Comparison of ENCODE assay signal across 12 cellular contexts in genomic region chr10:81135851-81136250, GRCh38.
A peak's percentile ranks its signal among the peaks of the same experiment; 100 is the strongest.
DNase-seq lines count a peak whose midpoint lies in the region; ATAC-seq and TF ChIP-seq lines count a peak whose summit lies in the region.
"Had no signal": no experiment of that assay in that cellular context is flagged by ENCODE, and none has a peak within 500 bp of the region (broad histone marks: within the 10 kb centered on the region; RNA-seq: fewer than 3 reads in every experiment).

No MANE protein-coding gene starts in this region.

- H3K9me3 Mint-ChIP-seq in activated CD8-positive, alpha-beta T cell treated with anti-CD3 and anti-CD28 coated beads for 36 hours = peaks cover 12% of the 10 kb centered on the region

- CTCF ChIA-PET in activated CD8-positive, alpha-beta T cell treated with anti-CD3 and anti-CD28 coated beads for 36 hours (lab: Charles Lee) = no interaction called here

- no peaks in the 10 kb centered on the region for H3K27me3 Mint-ChIP-seq in activated CD8-positive, alpha-beta T cell treated with anti-CD3 and anti-CD28 coated beads for 36 hours

- no peaks in the 10 kb centered on the region for H3K4me1 Mint-ChIP-seq in activated CD8-positive, alpha-beta T cell treated with anti-CD3 and anti-CD28 coated beads for 36 hours (ENCODE audit: low read depth)

- intact Hi-C loops in activated CD8-positive, alpha-beta T cell treated with anti-CD3 and anti-CD28 coated beads for 36 hours (cut with micrococcal nuclease) = no loop called here

- TF ChIP-seq CTCF in GM12865 (IDR thresholded peaks at IDR 0.05; ENCODE audit: insufficient read depth, low read depth, low read length, missing control alignments) = no peak
- no peak for TF ChIP-seq CTCF in activated CD8-positive, alpha-beta T cell treated with anti-CD3 and anti-CD28 coated beads for 36 hours (IDR thresholded peaks at IDR 0.05)

- POLR2A ChIA-PET in activated CD8-positive, alpha-beta T cell treated with anti-CD3 and anti-CD28 coated beads for 36 hours (lab: Charles Lee) = no interaction called here

- no peak overlapping the region for H3K27ac Mint-ChIP-seq in activated CD8-positive, alpha-beta T cell treated with anti-CD3 and anti-CD28 coated beads for 36 hours

- DNase-seq in GM12865 (ENCODE audit: low read depth) (peak; percentile 86), NCI-H524 (lab: John Stamatoyannopoulos, UW) (no peak), T1000 (lab: John Stamatoyannopoulos, UW) (no peak), SW480 (ENCODE audit: low spot score) (no peak)
- no peak for DNase-seq in activated CD8-positive, alpha-beta T cell treated with anti-CD3 and anti-CD28 coated beads for 36 hours
- DNase-seq: NCI-H187, retina, substantia nigra had no signal

- no peaks in the 10 kb centered on the region for H3K36me3 Mint-ChIP-seq in activated CD8-positive, alpha-beta T cell treated with anti-CD3 and anti-CD28 coated beads for 36 hours (ENCODE audit: low read depth)

- no peak overlapping the region for H3K4me3 ChIP-seq in GM12865 (ENCODE audit: low read depth, low read length)
- H3K4me3 ChIP-seq: A549 had no signal

- ATAC-seq in GM19351 (IDR thresholded peaks at IDR 0.05; ENCODE audit: unreplicated experiment) (peak; percentile 97), HG02610 (IDR thresholded peaks at IDR 0.05; ENCODE audit: unreplicated experiment) (peak; percentile 96), HG03280 (IDR thresholded peaks at IDR 0.05; ENCODE audit: unreplicated experiment) (peak; percentile 94)
- ATAC-seq in activated CD8-positive, alpha-beta T cell treated with anti-CD3 and anti-CD28 coated beads for 36 hours = no peak
- ATAC-seq: A549 had no signal

- no peak overlapping the region for H3K4me3 Mint-ChIP-seq in activated CD8-positive, alpha-beta T cell treated with anti-CD3 and anti-CD28 coated beads for 36 hours
